ENCODE assay signal across 16 cellular contexts in genomic region chr2:212282596-212283330, GRCh38.
A peak's percentile ranks its signal among the peaks of the same experiment; 100 is the strongest.
DNase-seq lines count a peak whose midpoint lies in the region; ATAC-seq lines count a peak whose summit lies in the region.
"Had no signal": no experiment of that assay in that cellular context is flagged by ENCODE, and none has a peak within 500 bp of the region (broad histone marks: within the 10 kb centered on the region; RNA-seq: fewer than 3 reads in every experiment).

No MANE protein-coding gene starts in this region.

- peak overlapping the region; percentile 47 for H3K27ac ChIP-seq in caudate nucleus (ENCODE audit: low read depth, low read length)
- H3K27ac ChIP-seq: breast epithelium, PC-9 had no signal

- no peak for ATAC-seq in HG02759 (IDR thresholded peaks at IDR 0.05; ENCODE audit: unreplicated experiment)
- ATAC-seq: esophagus mucosa, SK-N-SH treated with all-trans-retinoic acid at 6 μM for 48 hours had no signal

- peak; percentile 91 for DNase-seq in COR-L47 (lab: John Stamatoyannopoulos, UW)
- peak; percentile 40 for DNase-seq in NCI-H128 (lab: John Stamatoyannopoulos, UW; ENCODE audit: unreplicated experiment)
- DNase-seq in NCI-H524 (lab: John Stamatoyannopoulos, UW), result peak; percentile 23 to 64
- DNase-seq in caudate nucleus (lab: John Stamatoyannopoulos, UW), result peak in 1 of 61 donors; percentile 65
- no peak for DNase-seq in activated naive CD4-positive, alpha-beta T cell (lab: John Stamatoyannopoulos, UW)
- DNase-seq in activated naive CD4-positive, alpha-beta T cell treated with anti-CD3 and anti-CD28 coated beads, Interleukin-2, amount 50 U/mL, for 16 hours, result no peak
- no peak for DNase-seq in NOMO-1 (lab: John Stamatoyannopoulos, UW; ENCODE audit: unreplicated experiment in 2 of 2)
- DNase-seq: activated CD4-positive, alpha-beta T cell treated with anti-CD3 and anti-CD28 coated beads, Interleukin-2, amount 10 ng/mL, durations not matched to agents 24 days and 14 days; activated naive CD4-positive, alpha-beta T cell treated with anti-CD3 and anti-CD28 coated beads, Interleukin-2, amount 10 ng/mL, durations not matched to agents 7 days and 5 days; NCI-H226; PC-9; stimulated activated CD4-positive, alpha-beta T cell treated with anti-CD3 and anti-CD28 coated beads, Interleukin-2, amount 100 ng/mL, for 48 hours had no signal

Comparison
In these comparisons a context has a peak if more than half of its experiments do, and no peak if none do; other contexts are left out.
1. DNase-seq: peak in COR-L47 (single experiment), NCI-H128 (single experiment) and NCI-H524 (2 of 2); none in activated naive CD4-positive, alpha-beta T cell (0 of 4), activated naive CD4-positive, alpha-beta T cell treated with anti-CD3 and anti-CD28 coated beads, Interleukin-2, amount 50 U/mL, for 16 hours (single experiment) and NOMO-1 (0 of 2).